ENCODE assay signal across 22 cellular contexts in the genomic region with DNA sequence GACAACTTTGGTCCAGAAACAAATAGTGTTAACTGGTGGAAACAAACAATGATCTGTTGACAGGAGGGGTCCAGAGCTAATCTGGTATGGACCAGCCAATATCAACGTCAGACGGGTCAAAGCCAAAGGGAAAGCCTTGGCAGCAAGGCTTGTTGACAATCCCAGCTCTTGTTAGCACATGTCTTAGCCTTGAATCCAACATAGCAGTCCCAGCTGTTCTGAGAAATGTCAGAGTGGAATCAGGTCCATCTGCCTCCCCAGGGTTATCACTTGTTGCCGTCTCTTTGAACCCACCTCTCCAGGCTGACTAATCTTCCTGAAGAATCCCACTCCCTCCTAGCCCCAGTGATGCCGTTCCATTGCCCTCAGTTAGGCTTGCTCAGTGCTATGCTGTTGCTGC.
"Had no signal": no experiment of that assay in that cellular context is flagged by ENCODE, and none has a peak within 500 bp of the region (broad histone marks: within the 10 kb centered on the region; RNA-seq: fewer than 3 reads in every experiment).

No MANE protein-coding gene starts in this region.

- H3K4me1 ChIP-seq: pancreas, tibial artery had no signal

- H3K27ac ChIP-seq: brain microvascular endothelial cell, pancreas, tibial artery had no signal

- ATAC-seq: activated naive CD8-positive, alpha-beta T cell treated with anti-CD3 and anti-CD28 coated beads, Interleukin-2, amount 50 U/mL, for 24 hours; mucosa of descending colon; naive thymus-derived CD4-positive, alpha-beta T cell had no signal

- H3K4me3 ChIP-seq: coronary artery, mucosa of descending colon, pancreas, tibial artery had no signal

- FAIRE-seq: kidney, pancreas, urothelium cell line had no signal

- H3K36me3 ChIP-seq: brain microvascular endothelial cell, pancreas, tibial artery had no signal

- H3K27me3 ChIP-seq: brain microvascular endothelial cell, pancreas, tibial artery had no signal

- H3K9me3 ChIP-seq: mucosa of descending colon, pancreas, tibial artery had no signal

- DNase-seq: activated CD4-positive, alpha-beta T cell treated with anti-CD3 and anti-CD28 coated beads, Interleukin-2, amount 50 U/mL, for 1 hour; activated CD4-positive, CD25-positive, alpha-beta regulatory T cell; activated CD8-positive, alpha-beta memory T cell treated with anti-CD3 and anti-CD28 coated beads, Interleukin-2, amount 50 U/mL, for 4 hours; activated effector memory CD4-positive, alpha-beta T cell treated with Interleukin-2 at 50 U/mL for 16 hours; activated naive CD4-positive, alpha-beta T cell treated with anti-CD3 and anti-CD28 coated beads, Interleukin-2, amount 10 ng/mL, durations not matched to agents 7 days and 5 days; activated naive CD8-positive, alpha-beta T cell treated with anti-CD3 and anti-CD28 coated beads, Interleukin-2, amount 50 U/mL, for 24 hours; activated T-cell treated with anti-CD3 and anti-CD28 coated beads, Interleukin-2, amount 50 U/mL, for 48 hours; anterior cingulate cortex; brain microvascular endothelial cell; erythroblast; hypothalamus; kidney; mesenchymal stem cell; naive thymus-derived CD4-positive, alpha-beta T cell; pancreas; stimulated activated CD4-positive, alpha-beta T cell treated with anti-CD3 and anti-CD28 coated beads, Interleukin-2, amount 100 ng/mL, for 24 hours; stimulated activated naive CD4-positive, alpha-beta T cell treated with Interleukin-2 at 50 U/mL for 16 hours; T1000; tibial artery had no signal
